In the genomic region with DNA sequence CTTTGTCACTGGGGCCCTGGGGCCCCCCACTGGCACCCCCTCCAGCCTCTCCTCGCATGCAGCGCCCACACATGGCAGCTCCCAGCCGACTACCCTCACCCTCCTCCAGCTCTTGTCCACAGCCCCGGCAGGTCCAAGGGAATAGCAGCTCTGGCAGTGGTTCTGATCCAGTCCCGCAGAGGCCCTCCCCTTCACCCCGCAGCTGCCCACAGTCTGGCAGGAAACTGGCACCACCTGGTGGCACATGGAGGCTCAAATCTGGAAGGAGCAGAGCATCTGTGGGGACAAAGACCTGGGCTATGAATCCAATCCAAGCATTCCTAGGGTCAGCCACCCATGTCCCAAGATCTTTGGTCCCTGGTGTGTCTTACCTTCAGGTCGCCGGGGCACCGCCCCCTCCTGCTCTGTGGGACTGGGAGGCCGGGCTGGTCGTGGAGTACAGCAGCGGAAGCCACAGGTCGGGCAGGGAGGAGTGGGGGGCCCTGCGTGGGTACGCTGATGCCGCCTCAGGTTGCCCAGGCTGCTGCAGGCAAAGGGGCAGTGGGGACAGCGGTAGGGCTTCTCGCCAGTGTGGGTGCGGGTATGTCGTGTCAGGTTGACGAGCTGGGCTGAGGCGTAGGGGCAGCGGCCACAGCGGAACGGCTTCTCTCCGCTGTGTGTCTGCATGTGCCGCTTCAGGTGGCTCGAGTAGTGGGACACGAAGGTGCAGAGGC, we compare ENCODE assay signal across 9 cellular contexts. TPM values are rescaled to one million over a fixed set of nuclear protein-coding genes. Genes with fewer than 3 reads are reported as not detected.
DNase-seq lines count a peak whose midpoint lies in the region; ATAC-seq, FAIRE-seq and TF ChIP-seq lines count a peak whose summit lies in the region.
"Had no signal": no experiment of that assay in that cellular context is flagged by ENCODE, and none has a peak within 500 bp of the region (broad histone marks: within the 10 kb centered on the region; RNA-seq: fewer than 3 reads in every experiment).

No MANE protein-coding gene starts in this region.

- H4K20me1 ChIP-seq in osteoblast (ENCODE audit: insufficient read depth, low read length), result peaks cover 15% of the 10 kb centered on the region

- H3K4me1 ChIP-seq in osteoblast (ENCODE audit: insufficient read depth, low read length), result peaks cover 14% of the 10 kb centered on the region

- TF ChIP-seq CTCF in LNCaP clone FGC (IDR thresholded peaks at IDR 0.05; ENCODE audit: control insufficient read depth, extremely low read depth, insufficient read depth), result peak; percentile 41
- peak; percentile 36 for TF ChIP-seq CTCF in bronchial epithelial cell (IDR thresholded peaks at IDR 0.05; ENCODE audit: insufficient read depth, low read length, severe bottlenecking)
- TF ChIP-seq CTCF in osteoblast (IDR thresholded peaks at IDR 0.05; ENCODE audit: extremely low read depth, low read depth, low read length), result peak; percentile 38

- no peak overlapping the region for H2AFZ ChIP-seq in osteoblast (ENCODE audit: low read length)

- no peaks in the 10 kb centered on the region for H3K27me3 ChIP-seq in bronchial epithelial cell (ENCODE audit: control insufficient read depth, insufficient read depth, low read length)
- H3K27me3 ChIP-seq in osteoblast (ENCODE audit: insufficient read depth, low read length), result no peaks in the 10 kb centered on the region

- H3K4me3 ChIP-seq in LNCaP clone FGC (ENCODE audit: low read depth, low read length), result no peak overlapping the region
- H3K4me3 ChIP-seq in bronchial epithelial cell (ENCODE audit: low read depth, low read length), result no peak overlapping the region
- H3K4me3 ChIP-seq in osteoblast (ENCODE audit: insufficient read depth, low read length), result no peak overlapping the region

- ATAC-seq in HG03342 (IDR thresholded peaks at IDR 0.05; ENCODE audit: unreplicated experiment) (no peak), HG02885 (IDR thresholded peaks at IDR 0.05; ENCODE audit: poor library complexity, unreplicated experiment) (no peak)

- H3K79me2 ChIP-seq in osteoblast (ENCODE audit: insufficient read depth, low read length), result peaks cover 59% of the 10 kb centered on the region

- DNase-seq in GM03348 (ENCODE audit: low spot score), result peak; percentile 24
- no peak for DNase-seq in LNCaP clone FGC (ENCODE audit: low read depth)
- DNase-seq in bronchial epithelial cell (ENCODE audit: low read depth), result no peak
- no peak for DNase-seq in osteoblast (ENCODE audit: insufficient read length, low spot score, missing footprints)
- no peak for DNase-seq in NCI-H1930 (lab: John Stamatoyannopoulos, UW)
- DNase-seq in globus pallidus (ENCODE audit: low spot score), result no peak
- DNase-seq: NCI-H187 treated with DMSO at 0.1 percent for 48 hours had no signal

- FAIRE-seq in bronchial epithelial cell (lab: Jason Lieb, UNC), result no peak

- peak overlapping the region; percentile 17 for H3K27ac ChIP-seq in osteoblast (ENCODE audit: low read depth, low read length)

- no peak overlapping the region for H3K4me2 ChIP-seq in osteoblast (ENCODE audit: insufficient read depth, low read length)

- H3K36me3 ChIP-seq in bronchial epithelial cell (ENCODE audit: control insufficient read depth, insufficient read depth, low read length), result peaks cover 28% of the 10 kb centered on the region
- peaks cover 76% of the 10 kb centered on the region for H3K36me3 ChIP-seq in osteoblast (ENCODE audit: insufficient read depth, low read length)

- H3K9me3 ChIP-seq in osteoblast (ENCODE audit: low read depth, low read length), result no peaks in the 10 kb centered on the region

RNA-seq across cellular contexts. Expression of gene ZNF513, which starts 2.3 kb away (rescaled TPM):
- 7.1 and 9.5 TPM in 2 replicates for total RNA-seq in bronchial epithelial cell
- total RNA-seq in osteoblast, result 6.2 and 8.3 TPM in 2 replicates

RNA-seq across cellular contexts. Expression of gene SNX17, which starts 7.8 kb away (rescaled TPM):
- total RNA-seq in bronchial epithelial cell, result 99.3 and 102 TPM in 2 replicates
- total RNA-seq in osteoblast, result 152 and 165 TPM in 2 replicates

RNA-seq across cellular contexts. Expression of gene EIF2B4, which starts 8.1 kb away (rescaled TPM):
- total RNA-seq in bronchial epithelial cell, result 29.7 and 32.4 TPM in 2 replicates
- total RNA-seq in osteoblast, result 19.2 and 24.2 TPM in 2 replicates

RNA-seq across cellular contexts. Expression of gene GTF3C2, which starts 21.7 kb away (rescaled TPM):
- 19.2 and 20.9 TPM in 2 replicates for total RNA-seq in bronchial epithelial cell
- 32.7 and 34.4 TPM in 2 replicates for total RNA-seq in osteoblast

RNA-seq across cellular contexts. Expression of gene PPM1G, which starts 31.1 kb away (rescaled TPM):
- 94.2 and 143 TPM in 2 replicates for total RNA-seq in bronchial epithelial cell
- total RNA-seq in osteoblast, result 56.6 and 65.5 TPM in 2 replicates
